In the genomic region with DNA sequence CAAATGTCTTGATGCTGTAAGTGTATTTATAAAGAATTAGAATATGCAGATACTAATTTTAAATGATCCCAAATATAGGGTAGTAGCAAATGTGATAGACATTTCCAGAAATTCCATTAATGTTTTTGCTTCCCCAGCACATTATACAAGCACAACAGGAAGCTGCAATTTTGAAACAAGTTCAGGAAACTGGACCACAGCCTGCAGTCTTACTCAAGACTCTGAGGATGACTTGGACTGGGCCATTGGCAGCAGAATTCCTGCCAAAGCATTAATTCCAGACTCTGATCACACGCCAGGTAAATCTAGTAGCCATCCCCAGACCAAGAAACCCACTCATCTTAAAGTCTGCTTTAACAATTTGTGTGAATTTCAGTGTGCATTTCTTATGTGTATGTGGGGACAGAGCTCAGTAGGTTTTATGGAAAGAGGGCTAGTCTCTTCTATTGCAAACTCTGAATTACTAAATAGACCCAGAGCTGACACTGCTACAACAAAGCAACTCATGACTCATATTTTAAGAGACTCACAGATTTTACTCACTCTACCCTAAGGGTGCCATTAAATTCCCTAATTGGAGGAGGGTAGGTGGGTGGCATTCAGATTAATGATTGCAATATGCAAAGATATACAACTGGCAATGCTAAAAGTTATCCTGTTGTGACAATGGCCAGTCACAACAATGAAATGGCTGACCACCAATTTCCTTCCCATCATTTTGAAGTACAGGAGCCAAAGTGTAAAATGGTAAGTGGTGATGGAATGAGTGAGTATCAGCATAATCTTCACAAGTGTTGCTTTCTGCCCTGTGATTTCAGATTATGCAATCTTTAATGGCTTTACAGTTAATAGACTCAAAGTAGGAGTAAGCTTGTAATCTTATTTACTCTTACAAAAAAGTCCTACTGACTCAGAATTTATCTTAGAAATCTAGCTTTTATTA, we compare ENCODE assay signal across 22 cellular contexts.
A peak's percentile ranks its signal among the peaks of the same experiment; 100 is the strongest.
DNase-seq lines count a peak whose midpoint lies in the region; TF ChIP-seq lines count a peak whose summit lies in the region.
"Had no signal": no experiment of that assay in that cellular context is flagged by ENCODE, and none has a peak within 500 bp of the region (broad histone marks: within the 10 kb centered on the region; RNA-seq: fewer than 3 reads in every experiment).

No MANE protein-coding gene starts in this region.

- intact Hi-C loops in posterior vena cava (cut with DNase I) = no loop called here

- no peak overlapping the region for H3K27ac Mint-ChIP-seq in chondrocyte (ENCODE audit: unreplicated experiment)
- H3K27ac Mint-ChIP-seq: activated CD4-positive, alpha-beta T cell treated with anti-CD3 and anti-CD28 coated beads, Interleukin-2, amount 10 ng/mL, durations not matched to agents 7 days and 5 days; activated naive CD8-positive, alpha-beta T cell treated with anti-CD3 and anti-CD28 coated beads for 36 hours; activated T-helper 17 cell treated with anti-CD3 and anti-CD28 coated beads, Interleukin-2, amount 50 U/mL, for 72 hours; dendritic cell treated with granulocyte-macrophage colony-stimulating factor and Interleukin-4, amounts not matched to agents 40 ng/mL and 50 ng/mL, for 4 days; mesothelial cell of epicardium; natural killer cell treated with Interleukin-12 subunit alpha and Interleukin-12 subunit beta and Interleukin-15 and Interleukin-18, amount 100 ng/mL, for 72 hours; T-helper 1 cell treated with Interleukin-12 subunit alpha and Interleukin-12 subunit beta and Interleukin-4 antibody, amounts not matched to agents 30 μg/mL and 1 μg/mL, for 36 hours had no signal

- H3K27ac ChIP-seq in urinary bladder (ENCODE audit: low read depth) = peak overlapping the region; percentile 10
- H3K27ac ChIP-seq: brain microvascular endothelial cell, ovary had no signal

- H3K4me3 ChIP-seq in fibroblast of villous mesenchyme (ENCODE audit: low read depth, low read length) (no peak overlapping the region), urinary bladder (ENCODE audit: low read depth, low read length) (no peak overlapping the region)
- H3K4me3 ChIP-seq: ovary, tibial artery had no signal

- DNase-seq in M059J (ENCODE audit: low read depth) (peak; percentile 14), amniotic epithelial cell (ENCODE audit: low read depth) (peak; percentile 48), fibroblast of villous mesenchyme (ENCODE audit: low read depth) (peak; percentile 7), posterior vena cava (ENCODE audit: low spot score) (no peak), chondrocyte (ENCODE audit: low spot score) (no peak)
- no peak for DNase-seq in stimulated activated CD4-positive, alpha-beta T cell treated with anti-CD3 and anti-CD28 coated beads, Interleukin-2, amount 100 ng/mL, for 24 hours
- DNase-seq: activated CD4-positive, alpha-beta T cell treated with anti-CD3 and anti-CD28 coated beads, Interleukin-2, amount 10 ng/mL, durations not matched to agents 7 days and 5 days; activated naive CD8-positive, alpha-beta T cell treated with anti-CD3 and anti-CD28 coated beads for 36 hours; brain microvascular endothelial cell; Calu3; glutamatergic neuron; ovary; SHP77 treated with DMSO at 0.1 percent for 48 hours; stimulated activated CD4-positive, alpha-beta T cell treated with anti-CD3 and anti-CD28 coated beads, Interleukin-2, amount 100 ng/mL, for 48 hours; stimulated activated naive CD4-positive, alpha-beta T cell treated with Interleukin-2 at 50 U/mL for 16 hours had no signal

- peaks cover 6% of the 10 kb centered on the region for H3K9me3 Mint-ChIP-seq in chondrocyte (ENCODE audit: low read depth)
- H3K9me3 Mint-ChIP-seq: activated CD4-positive, alpha-beta T cell treated with anti-CD3 and anti-CD28 coated beads, Interleukin-2, amount 10 ng/mL, durations not matched to agents 7 days and 5 days; activated naive CD8-positive, alpha-beta T cell treated with anti-CD3 and anti-CD28 coated beads for 36 hours; dendritic cell treated with granulocyte-macrophage colony-stimulating factor and Interleukin-4, amounts not matched to agents 40 ng/mL and 50 ng/mL, for 4 days had no signal

- H3K4me1 ChIP-seq in urinary bladder (ENCODE audit: insufficient read depth) = no peaks in the 10 kb centered on the region

- WGBS in urinary bladder = 75% methylated on average over 1 of the region's 1 CpG

- H3K36me3 ChIP-seq in urinary bladder (ENCODE audit: insufficient read depth) = peaks cover 2% of the 10 kb centered on the region
- H3K36me3 ChIP-seq: brain microvascular endothelial cell, ovary, tibial artery had no signal

- TF ChIP-seq CTCF in fibroblast of villous mesenchyme (IDR thresholded peaks at IDR 0.05; ENCODE audit: insufficient read depth, low read depth, low read length) (no peak), chondrocyte (IDR thresholded peaks at IDR 0.05) (no peak)

- H3K27me3 Mint-ChIP-seq in chondrocyte (ENCODE audit: low read depth) = peaks cover 3% of the 10 kb centered on the region
- H3K27me3 Mint-ChIP-seq: activated CD4-positive, alpha-beta T cell treated with anti-CD3 and anti-CD28 coated beads, Interleukin-2, amount 10 ng/mL, durations not matched to agents 7 days and 5 days; activated naive CD8-positive, alpha-beta T cell treated with anti-CD3 and anti-CD28 coated beads for 36 hours; activated T-helper 17 cell treated with anti-CD3 and anti-CD28 coated beads, Interleukin-2, amount 50 U/mL, for 72 hours; dendritic cell treated with granulocyte-macrophage colony-stimulating factor and Interleukin-4, amounts not matched to agents 40 ng/mL and 50 ng/mL, for 4 days had no signal

- no peaks in the 10 kb centered on the region for H3K36me3 Mint-ChIP-seq in chondrocyte (ENCODE audit: low read depth)
- H3K36me3 Mint-ChIP-seq: activated naive CD8-positive, alpha-beta T cell treated with anti-CD3 and anti-CD28 coated beads for 36 hours; natural killer cell treated with Interleukin-12 subunit alpha and Interleukin-12 subunit beta and Interleukin-15 and Interleukin-18, amount 100 ng/mL, for 72 hours had no signal

- no peaks in the 10 kb centered on the region for H3K4me1 Mint-ChIP-seq in chondrocyte (ENCODE audit: low read depth)
- H3K4me1 Mint-ChIP-seq: activated CD4-positive, alpha-beta T cell treated with anti-CD3 and anti-CD28 coated beads, Interleukin-2, amount 10 ng/mL, durations not matched to agents 7 days and 5 days; activated naive CD8-positive, alpha-beta T cell treated with anti-CD3 and anti-CD28 coated beads for 36 hours; activated T-helper 17 cell treated with anti-CD3 and anti-CD28 coated beads, Interleukin-2, amount 50 U/mL, for 72 hours had no signal

- no peak overlapping the region for H3K4me3 Mint-ChIP-seq in chondrocyte (ENCODE audit: unreplicated experiment)
- H3K4me3 Mint-ChIP-seq: activated CD4-positive, alpha-beta T cell treated with anti-CD3 and anti-CD28 coated beads, Interleukin-2, amount 10 ng/mL, durations not matched to agents 7 days and 5 days; activated naive CD8-positive, alpha-beta T cell treated with anti-CD3 and anti-CD28 coated beads for 36 hours; activated T-helper 17 cell treated with anti-CD3 and anti-CD28 coated beads, Interleukin-2, amount 50 U/mL, for 72 hours; dendritic cell treated with granulocyte-macrophage colony-stimulating factor and Interleukin-4, amounts not matched to agents 40 ng/mL and 50 ng/mL, for 4 days; mesothelial cell of epicardium; natural killer cell treated with Interleukin-12 subunit alpha and Interleukin-12 subunit beta and Interleukin-15 and Interleukin-18, amount 100 ng/mL, for 72 hours; T-helper 1 cell treated with Interleukin-12 subunit alpha and Interleukin-12 subunit beta and Interleukin-4 antibody, amounts not matched to agents 30 μg/mL and 1 μg/mL, for 36 hours had no signal

Comparison
In these comparisons a context has a peak if more than half of its experiments do, and no peak if none do; other contexts are left out.
1. DNase-seq: peak in M059J (single experiment), amniotic epithelial cell (single experiment) and fibroblast of villous mesenchyme (single experiment); none in posterior vena cava (single experiment), stimulated activated CD4-positive, alpha-beta T cell treated with anti-CD3 and anti-CD28 coated beads, Interleukin-2, amount 100 ng/mL, for 24 hours (0 of 2) and chondrocyte (single experiment).